1 cellular context compared by ENCODE assay signal in genomic region chr11:102314784-102315183, GRCh38.
TF ChIP-seq lines count a peak whose summit lies in the region.

No MANE protein-coding gene starts in this region.

TF ChIP-seq in GM23338, 12 proteins besides CTCF, POLR2A, EP300 and RAD21:
- no peak for TF ChIP-seq JUNB (IDR thresholded peaks at IDR 0.05; ENCODE audit: unreplicated experiment)
- no peak for TF ChIP-seq ZNF331 (CRISPR knock-in tag; IDR thresholded peaks at IDR 0.05; ENCODE audit: low read depth)
- no peak for TF ChIP-seq STAT1 (IDR thresholded peaks at IDR 0.05; ENCODE audit: unreplicated experiment)
- no peak for TF ChIP-seq POLR2AphosphoS5 (IDR thresholded peaks at IDR 0.05; ENCODE audit: low read depth)
- no peak for TF ChIP-seq ZNF462 (CRISPR knock-in tag; IDR thresholded peaks at IDR 0.05)
- TF ChIP-seq NANOG (IDR thresholded peaks at IDR 0.05; ENCODE audit: borderline replicate concordance), result no peak
- no peak for TF ChIP-seq ETS1 (IDR thresholded peaks at IDR 0.05)
- TF ChIP-seq ZNF114 (CRISPR knock-in tag; IDR thresholded peaks at IDR 0.05), result no peak
- no peak for TF ChIP-seq CREB1 (CRISPR knock-in tag; IDR thresholded peaks at IDR 0.05; ENCODE audit: low read depth)
- TF ChIP-seq EZH2 (IDR thresholded peaks at IDR 0.05; ENCODE audit: low read depth, unreplicated experiment), result no peak
- no peak for TF ChIP-seq REST (IDR thresholded peaks at IDR 0.05; ENCODE audit: unreplicated experiment)
- TF ChIP-seq EZH2phosphoT487 (IDR thresholded peaks at IDR 0.05; ENCODE audit: unreplicated experiment), result no peak
